Comparison of ENCODE assay signal across 16 cellular contexts in genomic region chr14:101709962-101710891, GRCh38. TPM values are rescaled to one million over a fixed set of nuclear protein-coding genes. Genes with fewer than 3 reads are reported as not detected.
DNase-seq lines count a peak whose midpoint lies in the region; ATAC-seq and TF ChIP-seq lines count a peak whose summit lies in the region.
"Had no signal": no experiment of that assay in that cellular context is flagged by ENCODE, and none has a peak within 500 bp of the region (broad histone marks: within the 10 kb centered on the region; RNA-seq: fewer than 3 reads in every experiment).

No MANE protein-coding gene starts in this region.

- no peak for TF ChIP-seq POLR2A in stomach (IDR thresholded peaks at IDR 0.05)

- H3K4me1 Mint-ChIP-seq in activated naive CD4-positive, alpha-beta T cell treated with anti-CD3 and anti-CD28 coated beads, Interleukin-2, amount 50 U/mL, for 24 hours, result peaks cover 36% of the 10 kb centered on the region
- H3K4me1 Mint-ChIP-seq in activated CD8-positive, alpha-beta T cell treated with anti-CD3 and anti-CD28 coated beads, Interleukin-2, amount 10 ng/mL, durations not matched to agents 7 days and 5 days (ENCODE audit: low read depth), result peaks cover 36% of the 10 kb centered on the region

- POLR2A ChIA-PET in activated CD8-positive, alpha-beta T cell treated with anti-CD3 and anti-CD28 coated beads, Interleukin-2, amount 10 ng/mL, durations not matched to agents 7 days and 5 days (lab: Charles Lee), result interaction anchor here (0.6 to 1.5 kb wide), 3 partner anchors 11 to 611 kb away, joined by 3 to 4 read pairs (median 3); no protein-coding TSS in a partner anchor
- POLR2A ChIA-PET in RWPE1 (lab: Yijun Ruan, JAX; ENCODE audit: low non-redundant PET), result no interaction called here

- peak overlapping the region; percentile 30 for H3K27ac Mint-ChIP-seq in activated naive CD4-positive, alpha-beta T cell treated with anti-CD3 and anti-CD28 coated beads, Interleukin-2, amount 50 U/mL, for 24 hours
- peak overlapping the region in 1 of 2 donors; percentile 68 for H3K27ac Mint-ChIP-seq in activated naive CD4-positive, alpha-beta T cell treated with anti-CD3 and anti-CD28 coated beads, Interleukin-2, amount 50 U/mL, for 72 hours
- H3K27ac Mint-ChIP-seq in activated CD8-positive, alpha-beta T cell treated with anti-CD3 and anti-CD28 coated beads, Interleukin-2, amount 10 ng/mL, durations not matched to agents 7 days and 5 days, result peak overlapping the region; percentile 12
- H3K27ac Mint-ChIP-seq: brain; stimulated activated memory B cell treated with anti-CD40 and anti-IgM and Interleukin-4, amounts not matched to agents 10 μg/mL and 1 μg/mL and 100 μg/mL, for 72 hours had no signal

- H3K4me3 ChIP-seq in stomach, result no peak overlapping the region
- H3K4me3 ChIP-seq: GM23248, upper lobe of right lung had no signal

- H3K36me3 ChIP-seq in stomach, result no peaks in the 10 kb centered on the region
- H3K36me3 ChIP-seq: upper lobe of right lung had no signal

- H3K4me1 ChIP-seq in stomach, result peaks cover 17 to 29% (median 26%) of the 10 kb centered on the region in 4 donors

- H3K27me3 ChIP-seq in stomach, result peaks cover 0 to 16% (median 7%) of the 10 kb centered on the region in 3 donors
- H3K27me3 ChIP-seq: upper lobe of right lung had no signal

- no peak for TF ChIP-seq EP300 in stomach (IDR thresholded peaks at IDR 0.05)

- ATAC-seq in activated naive CD4-positive, alpha-beta T cell treated with anti-CD3 and anti-CD28 coated beads, Interleukin-2, amount 50 U/mL, for 72 hours, result no peak
- no peak for ATAC-seq in activated CD8-positive, alpha-beta T cell treated with anti-CD3 and anti-CD28 coated beads, Interleukin-2, amount 10 ng/mL, durations not matched to agents 7 days and 5 days
- no peak for ATAC-seq in HG03097 (IDR thresholded peaks at IDR 0.05; ENCODE audit: low FRiP score, unreplicated experiment)
- ATAC-seq: stimulated activated memory B cell treated with anti-CD40 and anti-IgM and Interleukin-4, amounts not matched to agents 10 μg/mL and 1 μg/mL and 100 μg/mL, for 72 hours; upper lobe of right lung had no signal

- intact Hi-C loops in stomach (cut with DNase I; ENCODE audit: low total_unique reads), result no loop called here

- WGBS in stomach, 5 donors, result 54 to 69% (median 60%) methylated on average over 9 of the region's 9 CpGs

- peaks cover 1% of the 10 kb centered on the region for H3K36me3 Mint-ChIP-seq in activated naive CD4-positive, alpha-beta T cell treated with anti-CD3 and anti-CD28 coated beads, Interleukin-2, amount 50 U/mL, for 24 hours
- H3K36me3 Mint-ChIP-seq in activated naive CD4-positive, alpha-beta T cell treated with anti-CD3 and anti-CD28 coated beads, Interleukin-2, amount 50 U/mL, for 72 hours, result peaks cover 0 to 14% of the 10 kb centered on the region in 2 donors
- H3K36me3 Mint-ChIP-seq in activated CD8-positive, alpha-beta T cell treated with anti-CD3 and anti-CD28 coated beads, Interleukin-2, amount 10 ng/mL, durations not matched to agents 7 days and 5 days (ENCODE audit: low read depth), result no peaks in the 10 kb centered on the region
- H3K36me3 Mint-ChIP-seq: brain; stimulated activated memory B cell treated with anti-CD40 and anti-IgM and Interleukin-4, amounts not matched to agents 10 μg/mL and 1 μg/mL and 100 μg/mL, for 72 hours had no signal

- no peaks in the 10 kb centered on the region for H3K27me3 Mint-ChIP-seq in activated naive CD4-positive, alpha-beta T cell treated with anti-CD3 and anti-CD28 coated beads, Interleukin-2, amount 50 U/mL, for 24 hours
- peaks cover 4% of the 10 kb centered on the region for H3K27me3 Mint-ChIP-seq in activated CD8-positive, alpha-beta T cell treated with anti-CD3 and anti-CD28 coated beads, Interleukin-2, amount 10 ng/mL, durations not matched to agents 7 days and 5 days (ENCODE audit: low read depth)

- CTCF ChIA-PET in activated CD8-positive, alpha-beta T cell treated with anti-CD3 and anti-CD28 coated beads, Interleukin-2, amount 10 ng/mL, durations not matched to agents 7 days and 5 days (lab: Charles Lee), result interaction anchor here (1.0 to 1.3 kb wide), 4 partner anchors 16 to 61 kb away, joined by 3 to 4 read pairs (median 3); no protein-coding TSS in a partner anchor
- CTCF ChIA-PET in RWPE1 (lab: Yijun Ruan, JAX), result interaction anchor here (0.6 to 1.2 kb wide), 4 partner anchors 27 to 1311 kb away, joined by 3 to 4 read pairs (median 3); no protein-coding TSS in a partner anchor

- H3K9me3 Mint-ChIP-seq in activated naive CD4-positive, alpha-beta T cell treated with anti-CD3 and anti-CD28 coated beads, Interleukin-2, amount 50 U/mL, for 24 hours, result no peaks in the 10 kb centered on the region
- peaks cover 4 to 10% of the 10 kb centered on the region in 2 donors for H3K9me3 Mint-ChIP-seq in activated naive CD4-positive, alpha-beta T cell treated with anti-CD3 and anti-CD28 coated beads, Interleukin-2, amount 50 U/mL, for 72 hours
- no peaks in the 10 kb centered on the region for H3K9me3 Mint-ChIP-seq in activated CD8-positive, alpha-beta T cell treated with anti-CD3 and anti-CD28 coated beads, Interleukin-2, amount 10 ng/mL, durations not matched to agents 7 days and 5 days (ENCODE audit: insufficient read depth)

- DNase-seq in activated naive CD4-positive, alpha-beta T cell treated with anti-CD3 and anti-CD28 coated beads, Interleukin-2, amount 50 U/mL, for 72 hours (ENCODE audit: low spot score in 2 of 2), result no peak
- no peak for DNase-seq in activated CD8-positive, alpha-beta T cell treated with anti-CD3 and anti-CD28 coated beads, Interleukin-2, amount 10 ng/mL, durations not matched to agents 7 days and 5 days
- DNase-seq in kidney tubule cell (ENCODE audit: low spot score), result peak; percentile 31
- DNase-seq in stomach, result peak; percentile 44
- no peak for DNase-seq in cortex of kidney (lab: John Stamatoyannopoulos, UW)
- DNase-seq in RWPE1 (ENCODE audit: low spot score), result no peak
- DNase-seq: activated naive CD4-positive, alpha-beta T cell treated with anti-CD3 and anti-CD28 coated beads, Interleukin-2, amount 50 U/mL, for 16 hours; GM23248; mesenchymal stem cell; nucleus accumbens; SHP77 treated with DMSO at 0.1 percent for 48 hours; upper lobe of right lung had no signal

- no peak overlapping the region for H3K4me3 Mint-ChIP-seq in activated naive CD4-positive, alpha-beta T cell treated with anti-CD3 and anti-CD28 coated beads, Interleukin-2, amount 50 U/mL, for 24 hours
- no peak overlapping the region for H3K4me3 Mint-ChIP-seq in activated CD8-positive, alpha-beta T cell treated with anti-CD3 and anti-CD28 coated beads, Interleukin-2, amount 10 ng/mL, durations not matched to agents 7 days and 5 days
- H3K4me3 Mint-ChIP-seq: brain; stimulated activated memory B cell treated with anti-CD40 and anti-IgM and Interleukin-4, amounts not matched to agents 10 μg/mL and 1 μg/mL and 100 μg/mL, for 72 hours had no signal

- H3K9me3 ChIP-seq in stomach, result peaks cover 0 to 12% (median 1%) of the 10 kb centered on the region in 4 donors
- H3K9me3 ChIP-seq: upper lobe of right lung had no signal

- TF ChIP-seq CTCF in stomach (IDR thresholded peaks at IDR 0.05), result no peak
- TF ChIP-seq CTCF in RWPE1 (conservative IDR thresholded peaks at IDR 0.05; ENCODE audit: low read depth), result no peak

- H3K27ac ChIP-seq in stomach, result no peak overlapping the region
- no peak overlapping the region for H3K27ac ChIP-seq in RWPE1
- H3K27ac ChIP-seq: GM23248, upper lobe of right lung had no signal

RNA-seq across cellular contexts. Expression of gene PPP2R5C, which starts 51.3 kb away (rescaled TPM):
- total RNA-seq in activated naive CD4-positive, alpha-beta T cell treated with anti-CD3 and anti-CD28 coated beads, Interleukin-2, amount 50 U/mL, for 72 hours, result 100 to 1,000 TPM; 282 to 355 TPM
- total RNA-seq in activated CD8-positive, alpha-beta T cell treated with anti-CD3 and anti-CD28 coated beads, Interleukin-2, amount 10 ng/mL, durations not matched to agents 7 days and 5 days, result 100 to 1,000 TPM; 218 to 223 TPM
- 100 to 1,000 TPM in 2 of 5 donors, 10 to 100 TPM in 3; 19.7 to 175 (median 98.0) TPM for total RNA-seq in stomach
- polyA plus RNA-seq in stomach, result 10 to 100 TPM; 56.6 to 85.2 (median 80.4) TPM

Comparison
In these comparisons a context has a peak if more than half of its experiments do, and no peak if none do; other contexts are left out.
1. DNase-seq: peak in kidney tubule cell (single experiment) and stomach (single experiment); none in activated naive CD4-positive, alpha-beta T cell treated with anti-CD3 and anti-CD28 coated beads, Interleukin-2, amount 50 U/mL, for 72 hours (0 of 2), activated CD8-positive, alpha-beta T cell treated with anti-CD3 and anti-CD28 coated beads, Interleukin-2, amount 10 ng/mL, durations not matched to agents 7 days and 5 days (single experiment), cortex of kidney (single experiment) and RWPE1 (single experiment).